Comparison of ENCODE assay signal across 2 cellular contexts in genomic region chr1:1370094-1370493, GRCh38. TPM values are rescaled to one million over a fixed set of nuclear protein-coding genes. Genes with fewer than 3 reads are reported as not detected.
"Had no signal": no experiment of that assay in that cellular context is flagged by ENCODE, and none has a peak within 500 bp of the region (broad histone marks: within the 10 kb centered on the region; RNA-seq: fewer than 3 reads in every experiment).

No MANE protein-coding gene starts in this region.

RNA-seq across cellular contexts. Expression of gene MXRA8, which starts 11.7 kb away (rescaled TPM):
- total RNA-seq: activated CD8-positive, alpha-beta T cell treated with anti-CD3 and anti-CD28 coated beads, Interleukin-2, amount 10 ng/mL, durations not matched to agents 7 days and 5 days; dermis microvascular lymphatic vessel endothelial cell had no signal
